ENCODE assay signal across 1 cellular context in the genomic region with DNA sequence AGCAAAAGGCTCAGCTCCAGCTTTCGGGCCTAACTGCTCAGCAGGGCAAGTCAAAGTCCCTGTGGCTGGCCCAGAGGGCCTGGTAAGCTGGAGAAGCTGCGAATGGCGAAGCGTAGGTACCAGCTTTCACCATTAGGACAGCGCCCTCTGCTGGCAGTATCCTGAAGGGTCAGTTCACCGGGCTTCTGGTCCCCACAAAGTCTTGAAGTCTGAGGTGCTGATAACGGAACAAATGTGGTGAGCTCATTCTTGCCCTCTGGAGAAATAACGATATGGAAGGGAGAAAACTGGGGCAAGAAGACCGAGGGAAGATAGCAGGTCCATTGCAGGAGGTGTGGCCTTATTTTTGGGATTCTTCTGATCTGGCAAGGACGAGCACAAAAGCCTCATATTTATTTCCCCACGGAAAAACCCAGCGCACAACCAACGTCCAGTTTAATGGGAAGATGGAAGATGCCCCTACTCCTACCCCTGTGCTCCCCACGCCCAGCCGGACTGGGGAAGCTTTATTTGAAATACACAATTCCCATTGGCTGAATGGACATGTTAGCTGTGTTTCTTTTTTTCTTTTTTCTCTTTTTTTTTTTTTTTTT.
TF ChIP-seq lines count a peak whose summit lies in the region.

No MANE protein-coding gene starts in this region.

TF ChIP-seq in K562, 482 proteins besides CTCF, POLR2A, EP300 and RAD21 (continued from another document):
- TF ChIP-seq, protein P1, sequence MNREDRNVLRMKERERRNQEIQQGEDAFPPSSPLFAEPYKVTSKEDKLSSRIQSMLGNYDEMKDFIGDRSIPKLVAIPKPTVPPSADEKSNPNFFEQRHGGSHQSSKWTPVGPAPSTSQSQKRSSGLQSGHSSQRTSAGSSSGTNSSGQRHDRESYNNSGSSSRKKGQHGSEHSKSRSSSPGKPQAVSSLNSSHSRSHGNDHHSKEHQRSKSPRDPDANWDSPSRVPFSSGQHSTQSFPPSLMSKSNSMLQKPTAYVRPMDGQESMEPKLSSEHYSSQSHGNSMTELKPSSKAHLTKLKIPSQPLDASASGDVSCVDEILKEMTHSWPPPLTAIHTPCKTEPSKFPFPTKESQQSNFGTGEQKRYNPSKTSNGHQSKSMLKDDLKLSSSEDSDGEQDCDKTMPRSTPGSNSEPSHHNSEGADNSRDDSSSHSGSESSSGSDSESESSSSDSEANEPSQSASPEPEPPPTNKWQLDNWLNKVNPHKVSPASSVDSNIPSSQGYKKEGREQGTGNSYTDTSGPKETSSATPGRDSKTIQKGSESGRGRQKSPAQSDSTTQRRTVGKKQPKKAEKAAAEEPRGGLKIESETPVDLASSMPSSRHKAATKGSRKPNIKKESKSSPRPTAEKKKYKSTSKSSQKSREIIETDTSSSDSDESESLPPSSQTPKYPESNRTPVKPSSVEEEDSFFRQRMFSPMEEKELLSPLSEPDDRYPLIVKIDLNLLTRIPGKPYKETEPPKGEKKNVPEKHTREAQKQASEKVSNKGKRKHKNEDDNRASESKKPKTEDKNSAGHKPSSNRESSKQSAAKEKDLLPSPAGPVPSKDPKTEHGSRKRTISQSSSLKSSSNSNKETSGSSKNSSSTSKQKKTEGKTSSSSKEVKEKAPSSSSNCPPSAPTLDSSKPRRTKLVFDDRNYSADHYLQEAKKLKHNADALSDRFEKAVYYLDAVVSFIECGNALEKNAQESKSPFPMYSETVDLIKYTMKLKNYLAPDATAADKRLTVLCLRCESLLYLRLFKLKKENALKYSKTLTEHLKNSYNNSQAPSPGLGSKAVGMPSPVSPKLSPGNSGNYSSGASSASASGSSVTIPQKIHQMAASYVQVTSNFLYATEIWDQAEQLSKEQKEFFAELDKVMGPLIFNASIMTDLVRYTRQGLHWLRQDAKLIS (CRISPR knock-in tag; IDR thresholded peaks at IDR 0.05): 0 out of 2 replicates have a peak, but pooled peaks have one; percentile 62
- TF ChIP-seq, protein P2, sequence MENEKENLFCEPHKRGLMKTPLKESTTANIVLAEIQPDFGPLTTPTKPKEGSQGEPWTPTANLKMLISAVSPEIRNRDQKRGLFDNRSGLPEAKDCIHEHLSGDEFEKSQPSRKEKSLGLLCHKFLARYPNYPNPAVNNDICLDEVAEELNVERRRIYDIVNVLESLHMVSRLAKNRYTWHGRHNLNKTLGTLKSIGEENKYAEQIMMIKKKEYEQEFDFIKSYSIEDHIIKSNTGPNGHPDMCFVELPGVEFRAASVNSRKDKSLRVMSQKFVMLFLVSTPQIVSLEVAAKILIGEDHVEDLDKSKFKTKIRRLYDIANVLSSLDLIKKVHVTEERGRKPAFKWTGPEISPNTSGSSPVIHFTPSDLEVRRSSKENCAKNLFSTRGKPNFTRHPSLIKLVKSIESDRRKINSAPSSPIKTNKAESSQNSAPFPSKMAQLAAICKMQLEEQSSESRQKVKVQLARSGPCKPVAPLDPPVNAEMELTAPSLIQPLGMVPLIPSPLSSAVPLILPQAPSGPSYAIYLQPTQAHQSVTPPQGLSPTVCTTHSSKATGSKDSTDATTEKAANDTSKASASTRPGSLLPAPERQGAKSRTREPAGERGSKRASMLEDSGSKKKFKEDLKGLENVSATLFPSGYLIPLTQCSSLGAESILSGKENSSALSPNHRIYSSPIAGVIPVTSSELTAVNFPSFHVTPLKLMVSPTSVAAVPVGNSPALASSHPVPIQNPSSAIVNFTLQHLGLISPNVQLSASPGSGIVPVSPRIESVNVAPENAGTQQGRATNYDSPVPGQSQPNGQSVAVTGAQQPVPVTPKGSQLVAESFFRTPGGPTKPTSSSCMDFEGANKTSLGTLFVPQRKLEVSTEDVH (IDR thresholded peaks at IDR 0.05; ENCODE audit: low read depth, partially characterized antibody): peak; percentile 40
- TF ChIP-seq HIVEP1 (CRISPR knock-in tag; IDR thresholded peaks at IDR 0.05) (no peak), RCOR1 (IDR thresholded peaks at IDR 0.05; ENCODE audit: borderline replicate concordance in 1 of 2, low read depth in 2 of 2, low read length in 2 of 2) (peak in 1 of 2 experiments; percentile 74; a peak in 2 of 4 replicates), NFE2L1 (tag; IDR thresholded peaks at IDR 0.05; ENCODE audit: borderline replicate concordance, low read depth) (no peak), YY1 (IDR thresholded peaks at IDR 0.05; ENCODE audit: borderline replicate concordance in 1 of 3, control insufficient read depth in 1 of 3, extremely low read depth in 1 of 3, insufficient read depth in 3 of 3, insufficient read length in 1 of 3, insufficient replicate concordance in 2 of 3, low read depth in 1 of 3, low read length in 2 of 3) (peak in 2 of 3 experiments; percentile 34 to 65), ZNF143 (CRISPR knock-in tag; IDR thresholded peaks at IDR 0.05) (no peak), RB1 (IDR thresholded peaks at IDR 0.05; ENCODE audit: low read depth) (peak; percentile 79; the same call in 1 of the 2 replicates), EHMT2 (IDR thresholded peaks at IDR 0.05) (no peak), ZKSCAN1 (IDR thresholded peaks at IDR 0.05; ENCODE audit: low read depth, low read length) (0 out of 2 replicates have a peak, but pooled peaks have one; percentile 42), KDM5B (IDR thresholded peaks at IDR 0.05; ENCODE audit: insufficient replicate concordance, low read depth, low read length) (no peak), ZNF24 (IDR thresholded peaks at IDR 0.05) (peak; percentile 77), ATF1 (CRISPR knock-in tag; IDR thresholded peaks at IDR 0.05) (no peak), ATF1 (tag; IDR thresholded peaks at IDR 0.05) (0 out of 2 replicates have a peak, but pooled peaks have one; percentile 37), ARHGAP35 (IDR thresholded peaks at IDR 0.05; ENCODE audit: partially characterized antibody) (no peak), CXXC5 (CRISPR knock-in tag; IDR thresholded peaks at IDR 0.05) (0 out of 2 replicates have a peak, but pooled peaks have one; percentile 43), POLR2G (IDR thresholded peaks at IDR 0.05; ENCODE audit: low read depth, low read length) (no peak), FOXK1 (CRISPR knock-in tag; IDR thresholded peaks at IDR 0.05; ENCODE audit: borderline replicate concordance) (no peak), DDX20 (tag; IDR thresholded peaks at IDR 0.05; ENCODE audit: low read depth) (no peak), ZNF311 (CRISPR knock-in tag; IDR thresholded peaks at IDR 0.05) (no peak), ZNF436 (CRISPR knock-in tag; IDR thresholded peaks at IDR 0.05) (no peak), SMARCE1 (IDR thresholded peaks at IDR 0.05) (peak; percentile 27; the same call in 1 of the 2 replicates), SIN3A (IDR thresholded peaks at IDR 0.05; ENCODE audit: borderline replicate concordance in 2 of 2, control insufficient read depth in 1 of 2, low read depth in 2 of 2, low read length in 2 of 2) (no peak), NR3C1 (CRISPR knock-in tag; IDR thresholded peaks at IDR 0.05) (no peak), DMBX1 (CRISPR knock-in tag; IDR thresholded peaks at IDR 0.05; ENCODE audit: borderline replicate concordance) (no peak), SPI1 (IDR thresholded peaks at IDR 0.05; ENCODE audit: borderline replicate concordance, low read depth, low read length) (no peak), TOE1 (IDR thresholded peaks at IDR 0.05; ENCODE audit: borderline replicate concordance) (0 out of 2 replicates have a peak, but pooled peaks have one; percentile 23), TOE1 (CRISPR knock-in tag; IDR thresholded peaks at IDR 0.05; ENCODE audit: borderline replicate concordance, low read depth) (no peak), SOX6 (IDR thresholded peaks at IDR 0.05) (peak; percentile 59; the same call in 1 of the 2 replicates), ETV6 (IDR thresholded peaks at IDR 0.05; ENCODE audit: borderline replicate concordance in 1 of 2, low read depth in 2 of 2, low read length in 1 of 2) (no peak), ETV6 (CRISPR knock-in tag; IDR thresholded peaks at IDR 0.05; ENCODE audit: borderline replicate concordance) (no peak), L3MBTL2 (IDR thresholded peaks at IDR 0.05) (peak; percentile 45; the same call in 1 of the 2 replicates), STAT5B (CRISPR knock-in tag; IDR thresholded peaks at IDR 0.05) (no peak)
- TF ChIP-seq, protein P3, sequence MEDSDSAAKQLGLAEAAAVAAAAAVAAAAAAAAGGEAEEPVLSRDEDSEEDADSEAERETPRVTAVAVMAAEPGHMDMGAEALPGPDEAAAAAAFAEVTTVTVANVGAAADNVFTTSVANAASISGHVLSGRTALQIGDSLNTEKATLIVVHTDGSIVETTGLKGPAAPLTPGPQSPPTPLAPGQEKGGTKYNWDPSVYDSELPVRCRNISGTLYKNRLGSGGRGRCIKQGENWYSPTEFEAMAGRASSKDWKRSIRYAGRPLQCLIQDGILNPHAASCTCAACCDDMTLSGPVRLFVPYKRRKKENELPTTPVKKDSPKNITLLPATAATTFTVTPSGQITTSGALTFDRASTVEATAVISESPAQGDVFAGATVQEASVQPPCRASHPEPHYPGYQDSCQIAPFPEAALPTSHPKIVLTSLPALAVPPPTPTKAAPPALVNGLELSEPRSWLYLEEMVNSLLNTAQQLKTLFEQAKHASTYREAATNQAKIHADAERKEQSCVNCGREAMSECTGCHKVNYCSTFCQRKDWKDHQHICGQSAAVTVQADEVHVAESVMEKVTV (CRISPR knock-in tag; IDR thresholded peaks at IDR 0.05): peak; percentile 95
- TF ChIP-seq, protein P4, sequence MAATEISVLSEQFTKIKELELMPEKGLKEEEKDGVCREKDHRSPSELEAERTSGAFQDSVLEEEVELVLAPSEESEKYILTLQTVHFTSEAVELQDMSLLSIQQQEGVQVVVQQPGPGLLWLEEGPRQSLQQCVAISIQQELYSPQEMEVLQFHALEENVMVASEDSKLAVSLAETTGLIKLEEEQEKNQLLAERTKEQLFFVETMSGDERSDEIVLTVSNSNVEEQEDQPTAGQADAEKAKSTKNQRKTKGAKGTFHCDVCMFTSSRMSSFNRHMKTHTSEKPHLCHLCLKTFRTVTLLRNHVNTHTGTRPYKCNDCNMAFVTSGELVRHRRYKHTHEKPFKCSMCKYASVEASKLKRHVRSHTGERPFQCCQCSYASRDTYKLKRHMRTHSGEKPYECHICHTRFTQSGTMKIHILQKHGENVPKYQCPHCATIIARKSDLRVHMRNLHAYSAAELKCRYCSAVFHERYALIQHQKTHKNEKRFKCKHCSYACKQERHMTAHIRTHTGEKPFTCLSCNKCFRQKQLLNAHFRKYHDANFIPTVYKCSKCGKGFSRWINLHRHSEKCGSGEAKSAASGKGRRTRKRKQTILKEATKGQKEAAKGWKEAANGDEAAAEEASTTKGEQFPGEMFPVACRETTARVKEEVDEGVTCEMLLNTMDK (IDR thresholded peaks at IDR 0.05; ENCODE audit: borderline replicate concordance, insufficient read depth, low read depth, low read length, poor library complexity, severe bottlenecking): peak; percentile 44
- TF ChIP-seq, protein P5, sequence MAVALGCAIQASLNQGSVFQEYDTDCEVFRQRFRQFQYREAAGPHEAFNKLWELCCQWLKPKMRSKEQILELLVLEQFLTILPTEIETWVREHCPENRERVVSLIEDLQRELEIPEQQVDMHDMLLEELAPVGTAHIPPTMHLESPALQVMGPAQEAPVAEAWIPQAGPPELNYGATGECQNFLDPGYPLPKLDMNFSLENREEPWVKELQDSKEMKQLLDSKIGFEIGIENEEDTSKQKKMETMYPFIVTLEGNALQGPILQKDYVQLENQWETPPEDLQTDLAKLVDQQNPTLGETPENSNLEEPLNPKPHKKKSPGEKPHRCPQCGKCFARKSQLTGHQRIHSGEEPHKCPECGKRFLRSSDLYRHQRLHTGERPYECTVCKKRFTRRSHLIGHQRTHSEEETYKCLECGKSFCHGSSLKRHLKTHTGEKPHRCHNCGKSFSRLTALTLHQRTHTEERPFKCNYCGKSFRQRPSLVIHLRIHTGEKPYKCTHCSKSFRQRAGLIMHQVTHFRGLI (CRISPR knock-in tag; IDR thresholded peaks at IDR 0.05): no peak
- TF ChIP-seq, protein P6, sequence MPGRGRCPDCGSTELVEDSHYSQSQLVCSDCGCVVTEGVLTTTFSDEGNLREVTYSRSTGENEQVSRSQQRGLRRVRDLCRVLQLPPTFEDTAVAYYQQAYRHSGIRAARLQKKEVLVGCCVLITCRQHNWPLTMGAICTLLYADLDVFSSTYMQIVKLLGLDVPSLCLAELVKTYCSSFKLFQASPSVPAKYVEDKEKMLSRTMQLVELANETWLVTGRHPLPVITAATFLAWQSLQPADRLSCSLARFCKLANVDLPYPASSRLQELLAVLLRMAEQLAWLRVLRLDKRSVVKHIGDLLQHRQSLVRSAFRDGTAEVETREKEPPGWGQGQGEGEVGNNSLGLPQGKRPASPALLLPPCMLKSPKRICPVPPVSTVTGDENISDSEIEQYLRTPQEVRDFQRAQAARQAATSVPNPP (IDR thresholded peaks at IDR 0.05; ENCODE audit: borderline replicate concordance, insufficient read depth, insufficient read length): no peak
- TF ChIP-seq, protein P7, sequence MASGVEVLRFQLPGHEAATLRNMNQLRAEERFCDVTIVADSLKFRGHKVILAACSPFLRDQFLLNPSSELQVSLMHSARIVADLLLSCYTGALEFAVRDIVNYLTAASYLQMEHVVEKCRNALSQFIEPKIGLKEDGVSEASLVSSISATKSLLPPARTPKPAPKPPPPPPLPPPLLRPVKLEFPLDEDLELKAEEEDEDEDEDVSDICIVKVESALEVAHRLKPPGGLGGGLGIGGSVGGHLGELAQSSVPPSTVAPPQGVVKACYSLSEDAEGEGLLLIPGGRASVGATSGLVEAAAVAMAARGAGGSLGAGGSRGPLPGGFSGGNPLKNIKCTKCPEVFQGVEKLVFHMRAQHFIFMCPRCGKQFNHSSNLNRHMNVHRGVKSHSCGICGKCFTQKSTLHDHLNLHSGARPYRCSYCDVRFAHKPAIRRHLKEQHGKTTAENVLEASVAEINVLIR (CRISPR knock-in tag; IDR thresholded peaks at IDR 0.05): no peak
- TF ChIP-seq, protein P8, sequence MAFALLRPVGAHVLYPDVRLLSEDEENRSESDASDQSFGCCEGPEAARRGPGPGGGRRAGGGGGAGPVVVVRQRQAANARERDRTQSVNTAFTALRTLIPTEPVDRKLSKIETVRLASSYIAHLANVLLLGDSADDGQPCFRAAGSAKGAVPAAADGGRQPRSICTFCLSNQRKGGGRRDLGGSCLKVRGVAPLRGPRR (CRISPR knock-in tag; IDR thresholded peaks at IDR 0.05): no peak
- TF ChIP-seq, protein P9, sequence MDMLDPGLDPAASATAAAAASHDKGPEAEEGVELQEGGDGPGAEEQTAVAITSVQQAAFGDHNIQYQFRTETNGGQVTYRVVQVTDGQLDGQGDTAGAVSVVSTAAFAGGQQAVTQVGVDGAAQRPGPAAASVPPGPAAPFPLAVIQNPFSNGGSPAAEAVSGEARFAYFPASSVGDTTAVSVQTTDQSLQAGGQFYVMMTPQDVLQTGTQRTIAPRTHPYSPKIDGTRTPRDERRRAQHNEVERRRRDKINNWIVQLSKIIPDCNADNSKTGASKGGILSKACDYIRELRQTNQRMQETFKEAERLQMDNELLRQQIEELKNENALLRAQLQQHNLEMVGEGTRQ (CRISPR knock-in tag; IDR thresholded peaks at IDR 0.05): no peak
- TF ChIP-seq, protein P10, sequence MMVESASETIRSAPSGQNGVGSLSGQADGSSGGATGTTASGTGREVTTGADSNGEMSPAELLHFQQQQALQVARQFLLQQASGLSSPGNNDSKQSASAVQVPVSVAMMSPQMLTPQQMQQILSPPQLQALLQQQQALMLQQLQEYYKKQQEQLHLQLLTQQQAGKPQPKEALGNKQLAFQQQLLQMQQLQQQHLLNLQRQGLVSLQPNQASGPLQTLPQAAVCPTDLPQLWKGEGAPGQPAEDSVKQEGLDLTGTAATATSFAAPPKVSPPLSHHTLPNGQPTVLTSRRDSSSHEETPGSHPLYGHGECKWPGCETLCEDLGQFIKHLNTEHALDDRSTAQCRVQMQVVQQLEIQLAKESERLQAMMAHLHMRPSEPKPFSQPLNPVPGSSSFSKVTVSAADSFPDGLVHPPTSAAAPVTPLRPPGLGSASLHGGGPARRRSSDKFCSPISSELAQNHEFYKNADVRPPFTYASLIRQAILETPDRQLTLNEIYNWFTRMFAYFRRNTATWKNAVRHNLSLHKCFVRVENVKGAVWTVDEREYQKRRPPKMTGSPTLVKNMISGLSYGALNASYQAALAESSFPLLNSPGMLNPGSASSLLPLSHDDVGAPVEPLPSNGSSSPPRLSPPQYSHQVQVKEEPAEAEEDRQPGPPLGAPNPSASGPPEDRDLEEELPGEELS (CRISPR knock-in tag; IDR thresholded peaks at IDR 0.05; ENCODE audit: borderline replicate concordance): no peak
